ENCODE assay signal across 8 cellular contexts in genomic region chr20:62900052-62900691, GRCh38. TPM values are rescaled to one million over a fixed set of nuclear protein-coding genes. Genes with fewer than 3 reads are reported as not detected.
DNase-seq lines count a peak whose midpoint lies in the region; ATAC-seq, FAIRE-seq and TF ChIP-seq lines count a peak whose summit lies in the region.

No MANE protein-coding gene starts in this region.

- peaks cover 3 to 68% of the 10 kb centered on the region in 2 donors for H3K36me3 ChIP-seq in left lung

- peak; percentile 89 for TF ChIP-seq CTCF in 22Rv1 (IDR thresholded peaks at IDR 0.05)
- TF ChIP-seq CTCF in left lung (IDR thresholded peaks at IDR 0.05), result peak; percentile 84 to 91

- H3K27me3 Mint-ChIP-seq in activated CD4-positive, alpha-beta T cell treated with anti-CD3 and anti-CD28 coated beads, Interleukin-2, amount 10 ng/mL, durations not matched to agents 24 days and 14 days, result no peaks in the 10 kb centered on the region

- H3K4me1 ChIP-seq in left lung, result peaks cover 7 to 21% of the 10 kb centered on the region in 2 donors

- peak overlapping the region; percentile 67 for H3K4me3 Mint-ChIP-seq in activated CD4-positive, alpha-beta T cell treated with anti-CD3 and anti-CD28 coated beads, Interleukin-2, amount 10 ng/mL, durations not matched to agents 24 days and 14 days

- H3K4me1 Mint-ChIP-seq in activated CD4-positive, alpha-beta T cell treated with anti-CD3 and anti-CD28 coated beads, Interleukin-2, amount 10 ng/mL, durations not matched to agents 24 days and 14 days, result peaks cover 30% of the 10 kb centered on the region

- DNase-seq in GM18507 (ENCODE audit: extremely low spot score, insufficient read length, low read depth) (peak; percentile 74), NCI-H446 treated with DMSO at 0.1 percent for 48 hours (lab: John Stamatoyannopoulos, UW) (peak; percentile 41), left lung (peak; percentile 69 to 86)
- DNase-seq in activated CD4-positive, alpha-beta T cell treated with anti-CD3 and anti-CD28 coated beads, Interleukin-2, amount 10 ng/mL, durations not matched to agents 24 days and 14 days, result peak; percentile 92
- peak; percentile 47 for DNase-seq in stimulated activated CD4-positive, alpha-beta T cell treated with anti-CD3 and anti-CD28 coated beads, Interleukin-2, amount 100 ng/mL, for 4 hours (ENCODE audit: low read depth)

- H3K27ac Mint-ChIP-seq in activated CD4-positive, alpha-beta T cell treated with anti-CD3 and anti-CD28 coated beads, Interleukin-2, amount 10 ng/mL, durations not matched to agents 24 days and 14 days, result peak overlapping the region; percentile 78

- no peaks in the 10 kb centered on the region for H3K9me3 ChIP-seq in left lung

- intact Hi-C loops in activated CD4-positive, alpha-beta T cell treated with anti-CD3 and anti-CD28 coated beads, Interleukin-2, amount 10 ng/mL, durations not matched to agents 24 days and 14 days (cut with micrococcal nuclease), result loop anchor here (1.0 to 2.0 kb wide), 3 partner anchors 19 to 109 kb away; no protein-coding TSS in a partner anchor
- intact Hi-C loops in left lung (cut with DNase I), result loop anchor here in 1 of 2 donors (2.0 kb wide), 1 partner anchor 109 kb away; no protein-coding TSS in a partner anchor

- peaks cover 44% of the 10 kb centered on the region for H3K36me3 Mint-ChIP-seq in activated CD4-positive, alpha-beta T cell treated with anti-CD3 and anti-CD28 coated beads, Interleukin-2, amount 10 ng/mL, durations not matched to agents 24 days and 14 days (ENCODE audit: low read depth)

- peak; percentile 64 for FAIRE-seq in GM18507 (lab: Jason Lieb, UNC)

- no peaks in the 10 kb centered on the region for H3K27me3 ChIP-seq in left lung

- H3K4me3 ChIP-seq in left lung, result no peak overlapping the region

- peak; percentile 78 for ATAC-seq in HG03135 (IDR thresholded peaks at IDR 0.05; ENCODE audit: unreplicated experiment)
- peak; percentile 94 for ATAC-seq in left lung

- H3K9me3 Mint-ChIP-seq in activated CD4-positive, alpha-beta T cell treated with anti-CD3 and anti-CD28 coated beads, Interleukin-2, amount 10 ng/mL, durations not matched to agents 24 days and 14 days, result no peaks in the 10 kb centered on the region

- H3K27ac ChIP-seq in 22Rv1, result peak overlapping the region; percentile 61
- H3K27ac ChIP-seq in cingulate gyrus (ENCODE audit: low read depth, low read length), result peak overlapping the region; percentile 39
- peak overlapping the region in 1 of 2 donors; percentile 7 for H3K27ac ChIP-seq in left lung

RNA-seq across cellular contexts. Expression of gene DIDO1, which starts 26.1 kb away (rescaled TPM):
- total RNA-seq in activated CD4-positive, alpha-beta T cell treated with anti-CD3 and anti-CD28 coated beads, Interleukin-2, amount 10 ng/mL, durations not matched to agents 24 days and 14 days, result 58.5 and 61.2 TPM in 2 replicates
- 10 to 100 TPM; 38.1 to 45.7 TPM for total RNA-seq in left lung

RNA-seq across cellular contexts. Expression of gene GID8, which starts 37.8 kb away (rescaled TPM):
- 50.0 and 58.0 TPM in 2 replicates for total RNA-seq in activated CD4-positive, alpha-beta T cell treated with anti-CD3 and anti-CD28 coated beads, Interleukin-2, amount 10 ng/mL, durations not matched to agents 24 days and 14 days
- total RNA-seq in left lung, result 10 to 100 TPM; 24.5 to 25.4 TPM

RNA-seq across cellular contexts. Expression of gene TCFL5, which starts 38.5 kb away (rescaled TPM):
- 5.8 and 6.2 TPM in 2 replicates for total RNA-seq in activated CD4-positive, alpha-beta T cell treated with anti-CD3 and anti-CD28 coated beads, Interleukin-2, amount 10 ng/mL, durations not matched to agents 24 days and 14 days
- total RNA-seq in left lung, result 1 to 10 TPM; 7.4 to 8.5 TPM

RNA-seq across cellular contexts. Expression of gene SLC17A9, which starts 52.3 kb away (rescaled TPM):
- 13.0 and 14.0 TPM in 2 replicates for total RNA-seq in activated CD4-positive, alpha-beta T cell treated with anti-CD3 and anti-CD28 coated beads, Interleukin-2, amount 10 ng/mL, durations not matched to agents 24 days and 14 days
- 10 to 100 TPM; 16.1 to 18.1 TPM for total RNA-seq in left lung

Comparison
In these comparisons a context has a peak if more than half of its experiments do, and no peak if none do; other contexts are left out.
1. DNase-seq: peak in every context shown above with its lines; median percentile 92 in activated CD4-positive, alpha-beta T cell treated with anti-CD3 and anti-CD28 coated beads, Interleukin-2, amount 10 ng/mL, durations not matched to agents 24 days and 14 days; 78 in left lung; 74 in GM18507; 47 in stimulated activated CD4-positive, alpha-beta T cell treated with anti-CD3 and anti-CD28 coated beads, Interleukin-2, amount 100 ng/mL, for 4 hours; 41 in NCI-H446 treated with DMSO at 0.1 percent for 48 hours.